15 cellular contexts compared by ENCODE assay signal in the genomic region with DNA sequence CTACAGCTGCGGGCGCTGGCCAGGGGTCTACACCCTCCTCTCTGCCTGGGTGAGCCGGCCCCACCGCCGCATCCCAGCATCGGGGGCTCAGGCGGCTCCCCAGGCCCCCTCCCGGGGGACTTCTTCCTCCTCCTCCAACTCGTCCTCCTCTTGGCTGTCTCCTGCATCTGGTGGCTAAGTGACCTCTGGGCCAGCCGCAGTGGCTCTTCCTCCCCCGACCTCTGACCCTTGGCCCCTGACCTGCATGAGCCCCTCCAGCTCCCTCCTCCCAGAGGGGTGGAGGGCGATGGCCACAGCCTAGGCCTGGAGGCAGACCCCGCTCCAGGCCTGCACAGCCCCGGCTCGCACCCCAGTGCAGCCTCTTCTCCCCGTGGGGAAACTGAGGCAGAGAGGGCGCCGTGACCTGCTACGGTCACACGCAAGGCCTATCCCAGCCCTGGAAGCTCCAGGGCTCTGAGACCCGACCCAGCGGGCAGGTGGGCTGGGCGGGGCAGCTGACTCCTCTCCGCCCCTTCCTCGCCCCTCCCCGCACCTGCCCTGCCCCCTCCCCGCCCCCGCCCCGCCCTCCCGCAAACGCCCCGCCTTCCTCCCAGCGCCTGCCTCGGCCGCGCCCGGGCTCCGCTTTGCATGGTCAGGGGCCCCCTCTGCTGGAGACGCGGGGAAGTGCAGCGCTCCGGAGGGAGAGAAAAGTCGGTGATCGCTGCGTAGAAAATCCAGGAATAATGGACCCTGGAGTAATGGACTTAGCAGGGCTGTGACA. TPM values are rescaled to one million over a fixed set of nuclear protein-coding genes. Genes with fewer than 3 reads are reported as not detected.
A peak's percentile ranks its signal among the peaks of the same experiment; 100 is the strongest.
DNase-seq lines count a peak whose midpoint lies in the region; ATAC-seq and TF ChIP-seq lines count a peak whose summit lies in the region.
"Not testable (repeated sequence)": the region's sequence is repeated elsewhere in the genome, so short reads cannot be mapped to it uniquely, and the experiment has no call there.
"Had no signal": no experiment of that assay in that cellular context is flagged by ENCODE, and none has a peak within 500 bp of the region (broad histone marks: within the 10 kb centered on the region; RNA-seq: fewer than 3 reads in every experiment).

No MANE protein-coding gene starts in this region.

- H3K4me3 ChIP-seq in CD8-positive, alpha-beta T cell (ENCODE audit: low read depth, low read length); heart right ventricle: not testable (repeated sequence)

- intact Hi-C loops in CD8-positive, alpha-beta T cell (cut with DNase I, micrococcal nuclease); heart right ventricle (cut with DNase I): not testable (repeated sequence)

- not testable (repeated sequence) for H3K27ac Mint-ChIP-seq in CD8-positive, alpha-beta T cell; T-cell; activated naive CD8-positive, alpha-beta T cell treated with anti-CD3 and anti-CD28 coated beads, Interleukin-2, amount 10 ng/mL, durations not matched to agents 7 days and 5 days; naive B cell; stimulated activated naive B cell treated with anti-CD40 and anti-IgM and Interleukin-4, amounts not matched to agents 10 μg/mL and 1 μg/mL and 100 μg/mL, for 72 hours

- H3K9me3 ChIP-seq in CD8-positive, alpha-beta T cell (ENCODE audit: low read length); heart right ventricle: not testable (repeated sequence)

- DNase-seq in CD8-positive, alpha-beta T cell; T-cell; activated naive CD8-positive, alpha-beta T cell treated with anti-CD3 and anti-CD28 coated beads, Interleukin-2, amount 10 ng/mL, durations not matched to agents 7 days and 5 days; heart right ventricle; naive B cell; stimulated activated naive B cell treated with anti-CD40 and anti-IgM and Interleukin-4, amounts not matched to agents 10 μg/mL and 1 μg/mL and 100 μg/mL, for 72 hours: not testable (repeated sequence)

- POLR2A ChIA-PET in CD8-positive, alpha-beta T cell (lab: Charles Lee); T-cell (lab: Charles Lee); activated naive CD8-positive, alpha-beta T cell treated with anti-CD3 and anti-CD28 coated beads, Interleukin-2, amount 10 ng/mL, durations not matched to agents 7 days and 5 days (lab: Charles Lee): not testable (repeated sequence)

- not testable (repeated sequence) for H3K4me3 Mint-ChIP-seq in CD8-positive, alpha-beta T cell; T-cell; activated naive CD8-positive, alpha-beta T cell treated with anti-CD3 and anti-CD28 coated beads, Interleukin-2, amount 10 ng/mL, durations not matched to agents 7 days and 5 days; naive B cell; stimulated activated naive B cell treated with anti-CD40 and anti-IgM and Interleukin-4, amounts not matched to agents 10 μg/mL and 1 μg/mL and 100 μg/mL, for 72 hours

- H3K36me3 ChIP-seq in CD8-positive, alpha-beta T cell (ENCODE audit: insufficient read depth, low read length); heart right ventricle: not testable (repeated sequence)

- H3K36me3 Mint-ChIP-seq in CD8-positive, alpha-beta T cell; T-cell; activated naive CD8-positive, alpha-beta T cell treated with anti-CD3 and anti-CD28 coated beads, Interleukin-2, amount 10 ng/mL, durations not matched to agents 7 days and 5 days; naive B cell; stimulated activated naive B cell treated with anti-CD40 and anti-IgM and Interleukin-4, amounts not matched to agents 10 μg/mL and 1 μg/mL and 100 μg/mL, for 72 hours: not testable (repeated sequence)

- not testable (repeated sequence) for H3K4me1 Mint-ChIP-seq in CD8-positive, alpha-beta T cell (ENCODE audit: low read depth); T-cell; activated naive CD8-positive, alpha-beta T cell treated with anti-CD3 and anti-CD28 coated beads, Interleukin-2, amount 10 ng/mL, durations not matched to agents 7 days and 5 days; stimulated activated naive B cell treated with anti-CD40 and anti-IgM and Interleukin-4, amounts not matched to agents 10 μg/mL and 1 μg/mL and 100 μg/mL, for 72 hours
- H3K4me1 Mint-ChIP-seq in naive B cell: peaks cover 4 to 10% (median 5%) of the 10 kb centered on the region in 3 donors

- not testable (repeated sequence) for TF ChIP-seq CTCF in CD8-positive, alpha-beta T cell (IDR thresholded peaks at IDR 0.05); heart right ventricle (IDR thresholded peaks at IDR 0.05)

- H3K4me1 ChIP-seq in CD8-positive, alpha-beta T cell (ENCODE audit: insufficient read depth, low read length); heart right ventricle: not testable (repeated sequence)

- peak; percentile 99 for ATAC-seq in CD8-positive, alpha-beta T cell
- peak; percentile 71 to 86 (median 78) for ATAC-seq in T-cell (replicated peaks in 1 of 4)
- peak; percentile 51 for ATAC-seq in activated naive CD8-positive, alpha-beta T cell treated with anti-CD3 and anti-CD28 coated beads, Interleukin-2, amount 10 ng/mL, durations not matched to agents 7 days and 5 days (ENCODE audit: low read depth)
- peak; percentile 56 to 83 (median 66) for ATAC-seq in heart right ventricle
- peak; percentile 68 to 72 for ATAC-seq in naive B cell (ENCODE audit: low read depth in 2 of 2)
- ATAC-seq in stimulated activated naive B cell treated with anti-CD40 and anti-IgM and Interleukin-4, amounts not matched to agents 10 μg/mL and 1 μg/mL and 100 μg/mL, for 72 hours (replicated peaks): peak; percentile 64 to 72

- 81% methylated on average over 5 of the region's 45 CpGs; no CpG with 5 or more reads in 1 of the 2 donors for WGBS in heart right ventricle, 2 donors

- CTCF ChIA-PET in CD8-positive, alpha-beta T cell (lab: Charles Lee); T-cell (lab: Charles Lee): not testable (repeated sequence)

- not testable (repeated sequence) for H3K27me3 ChIP-seq in CD8-positive, alpha-beta T cell (ENCODE audit: insufficient read depth, low read length)
- peaks cover 0 to 18% (median 7%) of the 10 kb centered on the region in 7 donors for H3K27me3 ChIP-seq in heart right ventricle

- not testable (repeated sequence) for H3K9me3 Mint-ChIP-seq in CD8-positive, alpha-beta T cell; T-cell; activated naive CD8-positive, alpha-beta T cell treated with anti-CD3 and anti-CD28 coated beads, Interleukin-2, amount 10 ng/mL, durations not matched to agents 7 days and 5 days; naive B cell; stimulated activated naive B cell treated with anti-CD40 and anti-IgM and Interleukin-4, amounts not matched to agents 10 μg/mL and 1 μg/mL and 100 μg/mL, for 72 hours

- H3K27ac ChIP-seq in CD8-positive, alpha-beta T cell (ENCODE audit: low read depth, low read length); heart right ventricle: not testable (repeated sequence)

- H3K27me3 Mint-ChIP-seq in CD8-positive, alpha-beta T cell (ENCODE audit: low read depth): peaks cover 12% of the 10 kb centered on the region
- not testable (repeated sequence) for H3K27me3 Mint-ChIP-seq in T-cell; activated naive CD8-positive, alpha-beta T cell treated with anti-CD3 and anti-CD28 coated beads, Interleukin-2, amount 10 ng/mL, durations not matched to agents 7 days and 5 days
- H3K27me3 Mint-ChIP-seq in naive B cell: peaks cover 0 to 27% (median 5%) of the 10 kb centered on the region in 3 donors
- peaks cover 16 to 26% of the 10 kb centered on the region in 2 donors for H3K27me3 Mint-ChIP-seq in stimulated activated naive B cell treated with anti-CD40 and anti-IgM and Interleukin-4, amounts not matched to agents 10 μg/mL and 1 μg/mL and 100 μg/mL, for 72 hours

RNA-seq across cellular contexts. Expression of a gene that starts 6.7 kb away (rescaled TPM):
- not detected for total RNA-seq in CD8-positive, alpha-beta T cell
- total RNA-seq in T-cell (under 1 TPM in 4 of 5 donors, not detected in 1; 0.28 to 0.40 (median 0.31) TPM), heart right ventricle (under 1 TPM in 3 of 10 donors, not detected in 7; 0.28 to 0.44 (median 0.33) TPM)
- total RNA-seq in activated naive CD8-positive, alpha-beta T cell treated with anti-CD3 and anti-CD28 coated beads, Interleukin-2, amount 10 ng/mL, durations not matched to agents 7 days and 5 days: not detected
- polyA plus RNA-seq in heart right ventricle (under 1 TPM; 0.12 to 0.51 TPM), naive B cell (ENCODE audit: low read depth in 6 of 6) (not detected)
- total RNA-seq: activated CD8-positive, alpha-beta memory T cell treated with anti-CD3 and anti-CD28 coated beads for 36 hours; astrocyte; hepatocyte; MCF 10A; renal cortical epithelial cell had no signal
- polyA plus RNA-seq: BJ, hepatocyte, immature natural killer cell had no signal

RNA-seq across cellular contexts. Expression of a gene that starts 8.7 kb away (rescaled TPM):
- not detected for total RNA-seq in CD8-positive, alpha-beta T cell
- 1 to 10 TPM in 2 of 5 donors, under 1 TPM in 1, not detected in 2; 0.39 to 1.6 (median 1.2) TPM for total RNA-seq in T-cell
- total RNA-seq in activated naive CD8-positive, alpha-beta T cell treated with anti-CD3 and anti-CD28 coated beads, Interleukin-2, amount 10 ng/mL, durations not matched to agents 7 days and 5 days: not detected
- total RNA-seq in heart right ventricle: 10 to 100 TPM in 1 of 10 donors, 1 to 10 TPM in 7, under 1 TPM in 2; 0.53 to 11.4 (median 2.2) TPM
- polyA plus RNA-seq in heart right ventricle: 1 to 10 TPM; 1.5 to 5.8 TPM
- not detected for polyA plus RNA-seq in naive B cell (ENCODE audit: low read depth in 6 of 6)
- total RNA-seq: activated CD8-positive, alpha-beta memory T cell treated with anti-CD3 and anti-CD28 coated beads for 36 hours; astrocyte; hepatocyte; MCF 10A; renal cortical epithelial cell had no signal
- polyA plus RNA-seq: BJ, hepatocyte, immature natural killer cell had no signal

RNA-seq across cellular contexts. Expression of a gene that starts 19.2 kb away (rescaled TPM):
- not detected for total RNA-seq in CD8-positive, alpha-beta T cell
- 1 to 10 TPM in 1 of 5 donors, under 1 TPM in 3, not detected in 1; 0.32 to 4.3 (median 0.52) TPM for total RNA-seq in T-cell
- not detected for total RNA-seq in activated naive CD8-positive, alpha-beta T cell treated with anti-CD3 and anti-CD28 coated beads, Interleukin-2, amount 10 ng/mL, durations not matched to agents 7 days and 5 days
- total RNA-seq in heart right ventricle: 1 to 10 TPM in 7 of 10 donors, under 1 TPM in 3; 0.33 to 5.2 (median 1.8) TPM
- polyA plus RNA-seq in heart right ventricle: 1 to 10 TPM; 1.7 to 6.4 TPM
- not detected for polyA plus RNA-seq in naive B cell (ENCODE audit: low read depth in 6 of 6)
- total RNA-seq: activated CD8-positive, alpha-beta memory T cell treated with anti-CD3 and anti-CD28 coated beads for 36 hours; astrocyte; hepatocyte; MCF 10A; renal cortical epithelial cell had no signal
- polyA plus RNA-seq: BJ, hepatocyte, immature natural killer cell had no signal

RNA-seq across cellular contexts. Expression of a gene that starts 24.1 kb away (rescaled TPM):
- total RNA-seq in CD8-positive, alpha-beta T cell: not detected
- total RNA-seq in T-cell: not detected
- not detected for total RNA-seq in activated naive CD8-positive, alpha-beta T cell treated with anti-CD3 and anti-CD28 coated beads, Interleukin-2, amount 10 ng/mL, durations not matched to agents 7 days and 5 days
- total RNA-seq in heart right ventricle: under 1 TPM in 1 of 10 donors, not detected in 9; 0.37 TPM
- under 1 TPM in 1 of 2 donors, not detected in 1; 0.06 TPM for polyA plus RNA-seq in heart right ventricle
- not detected for polyA plus RNA-seq in naive B cell (ENCODE audit: low read depth in 6 of 6)
- total RNA-seq: A673; activated CD8-positive, alpha-beta memory T cell treated with anti-CD3 and anti-CD28 coated beads for 36 hours; astrocyte; dorsolateral prefrontal cortex; MCF 10A; renal cortical epithelial cell had no signal
- polyA plus RNA-seq: BJ, immature natural killer cell had no signal
